In the genomic region with DNA sequence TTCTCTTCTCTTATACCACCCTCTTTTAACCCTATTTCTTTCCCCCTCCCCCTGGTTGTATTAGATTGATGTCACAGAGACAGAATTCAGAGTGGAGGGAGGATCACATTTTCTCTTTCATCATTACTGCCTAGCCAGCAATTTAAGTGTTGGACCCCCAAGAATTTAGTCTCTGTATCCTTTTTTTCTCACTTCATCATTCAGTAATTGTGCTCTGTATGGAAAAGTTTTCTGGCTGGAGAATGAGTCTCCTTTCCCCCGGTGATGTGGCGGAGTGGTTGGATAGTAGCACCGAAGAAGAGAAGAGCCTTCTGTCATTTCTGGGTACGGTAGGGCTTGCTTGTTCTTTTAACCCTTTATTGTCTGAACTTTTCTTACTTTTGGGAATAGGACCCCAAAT, we compare ENCODE assay signal across 17 cellular contexts.
A peak's percentile ranks its signal among the peaks of the same experiment; 100 is the strongest.
DNase-seq lines count a peak whose midpoint lies in the region; ATAC-seq and TF ChIP-seq lines count a peak whose summit lies in the region.
"Had no signal": no experiment of that assay in that cellular context is flagged by ENCODE, and none has a peak within 500 bp of the region (broad histone marks: within the 10 kb centered on the region; RNA-seq: fewer than 3 reads in every experiment).

No MANE protein-coding gene starts in this region.

- H3K4me3 Mint-ChIP-seq in endodermal cell: no peak overlapping the region
- H3K4me3 Mint-ChIP-seq: activated CD8-positive, alpha-beta T cell treated with anti-CD3 and anti-CD28 coated beads for 36 hours; memory B cell had no signal

- 33% methylated on average over 4 of the region's 4 CpGs; no CpG with 5 or more reads in 1 of the 2 experiments for WGBS in endodermal cell (ENCODE audit: insufficient coverage in 1 of 2, insufficient read length in 1 of 2), 2 experiments
- WGBS in suprapubic skin: 7% methylated on average over 4 of the region's 4 CpGs

- no peaks in the 10 kb centered on the region for H3K9me3 Mint-ChIP-seq in endodermal cell
- H3K9me3 Mint-ChIP-seq: activated CD8-positive, alpha-beta T cell treated with anti-CD3 and anti-CD28 coated beads for 36 hours; memory B cell had no signal

- H3K27me3 ChIP-seq in endodermal cell (ENCODE audit: control insufficient read depth, insufficient read depth, low read length, poor library complexity, severe bottlenecking) (no peaks in the 10 kb centered on the region), suprapubic skin (no peaks in the 10 kb centered on the region)
- H3K27me3 ChIP-seq: thyroid gland had no signal

- H3K36me3 ChIP-seq in endodermal cell (ENCODE audit: control insufficient read depth, insufficient read depth, low read length) (no peaks in the 10 kb centered on the region), suprapubic skin (no peaks in the 10 kb centered on the region)
- H3K36me3 ChIP-seq: thyroid gland had no signal

- H3K4me3 ChIP-seq in endodermal cell (ENCODE audit: low read length): peak overlapping the region; percentile 72
- peak overlapping the region; percentile 37 for H3K4me3 ChIP-seq in suprapubic skin
- H3K4me3 ChIP-seq: thyroid gland had no signal

- no peak for TF ChIP-seq POLR2A in suprapubic skin (IDR thresholded peaks at IDR 0.05)
- no peak for TF ChIP-seq POLR2A in GM18505 (IDR thresholded peaks at IDR 0.05; ENCODE audit: borderline replicate concordance, extremely low read depth, insufficient read depth, insufficient read length)

- TF ChIP-seq CTCF in endodermal cell (conservative IDR thresholded peaks at IDR 0.05) (no peak), suprapubic skin (IDR thresholded peaks at IDR 0.05) (no peak)

- H3K27ac Mint-ChIP-seq in endodermal cell: no peak overlapping the region
- H3K27ac Mint-ChIP-seq: activated CD8-positive, alpha-beta T cell treated with anti-CD3 and anti-CD28 coated beads for 36 hours; memory B cell had no signal

- H3K27ac ChIP-seq in endodermal cell (ENCODE audit: low read depth, low read length): peak overlapping the region; percentile 22
- H3K27ac ChIP-seq in suprapubic skin: no peak overlapping the region
- H3K27ac ChIP-seq: 22Rv1, thyroid gland had no signal

- peak overlapping the region; percentile 27 for H3K9ac ChIP-seq in endodermal cell (ENCODE audit: extremely low read depth, low read length, poor library complexity, severe bottlenecking)

- H3K27me3 Mint-ChIP-seq in endodermal cell (ENCODE audit: insufficient read depth): no peaks in the 10 kb centered on the region

- peaks cover 31% of the 10 kb centered on the region for H3K4me1 ChIP-seq in endodermal cell (ENCODE audit: control insufficient read depth, insufficient read depth, low read length)
- peaks cover 17% of the 10 kb centered on the region for H3K4me1 ChIP-seq in suprapubic skin
- H3K4me1 ChIP-seq: thyroid gland had no signal

- DNase-seq in NCI-H82 (lab: John Stamatoyannopoulos, UW) (peak; percentile 31), NCI-H82 treated with DMSO at 0.1 percent for 48 hours (lab: John Stamatoyannopoulos, UW; ENCODE audit: unreplicated experiment) (no peak), endodermal cell (no peak), medulla oblongata (ENCODE audit: extremely low spot score) (peak; percentile 6), suprapubic skin (ENCODE audit: low spot score in 2 of 2) (no peak), NCI-H1417 treated with DMSO at 0.1 percent for 48 hours (lab: John Stamatoyannopoulos, UW) (no peak), dedifferentiated amniotic fluid mesenchymal stem cell (ENCODE audit: extremely low spot score) (no peak)
- DNase-seq: activated CD8-positive, alpha-beta T cell treated with anti-CD3 and anti-CD28 coated beads for 36 hours; activated naive CD4-positive, alpha-beta T cell treated with Interleukin-2 at 50 U/mL for 16 hours; cortex of kidney; DMS79; GOT3; NCI-H1436 had no signal

- H3K9me3 ChIP-seq in endodermal cell (ENCODE audit: control insufficient read depth, low read length) (no peaks in the 10 kb centered on the region), suprapubic skin (no peaks in the 10 kb centered on the region)
- H3K9me3 ChIP-seq: thyroid gland had no signal

- no peak for ATAC-seq in GM18505 (IDR thresholded peaks at IDR 0.05; ENCODE audit: unreplicated experiment)
- ATAC-seq: activated CD8-positive, alpha-beta T cell treated with anti-CD3 and anti-CD28 coated beads for 36 hours had no signal

- no peak for TF ChIP-seq EP300 in suprapubic skin (IDR thresholded peaks at IDR 0.05)

- no peaks in the 10 kb centered on the region for H3K36me3 Mint-ChIP-seq in endodermal cell (ENCODE audit: low read depth)
- H3K36me3 Mint-ChIP-seq: memory B cell had no signal

- peaks cover 3% of the 10 kb centered on the region for H3K4me1 Mint-ChIP-seq in endodermal cell
- H3K4me1 Mint-ChIP-seq: memory B cell had no signal

Comparison
In these comparisons a context has a peak if more than half of its experiments do, and no peak if none do; other contexts are left out.
1. DNase-seq: peak in NCI-H82 (single experiment) and medulla oblongata (single experiment); none in NCI-H82 treated with DMSO at 0.1 percent for 48 hours (single experiment), endodermal cell (single experiment), suprapubic skin (0 of 2), NCI-H1417 treated with DMSO at 0.1 percent for 48 hours (single experiment) and dedifferentiated amniotic fluid mesenchymal stem cell (single experiment).